In genomic region chr18:31557446-31557845, GRCh38 we compare ENCODE assay signal across 35 cellular contexts. TPM values are rescaled to one million over a fixed set of nuclear protein-coding genes. Genes with fewer than 3 reads are reported as not detected.
DNase-seq lines count a peak whose midpoint lies in the region; ATAC-seq and TF ChIP-seq lines count a peak whose summit lies in the region.
"Had no signal": no experiment of that assay in that cellular context is flagged by ENCODE, and none has a peak within 500 bp of the region (broad histone marks: within the 10 kb centered on the region; RNA-seq: fewer than 3 reads in every experiment).

No MANE protein-coding gene starts in this region.

- TF ChIP-seq RAD21 in HCT116 (IDR thresholded peaks at IDR 0.05; ENCODE audit: low read depth) (no peak), liver (IDR thresholded peaks at IDR 0.05) (peak in 1 of 2 donors; percentile 35)

- H3K4me3 ChIP-seq in HCT116 (replicated peaks in 1 of 2; ENCODE audit: low read depth in 1 of 2, low read length in 2 of 2) (no peak overlapping the region), brain microvascular endothelial cell (ENCODE audit: low read depth, low read length) (no peak overlapping the region), liver (ENCODE audit: low read depth in 1 of 3, low read length in 3 of 3) (no peak overlapping the region)
- H3K4me3 ChIP-seq in effector memory CD4-positive, alpha-beta T cell (ENCODE audit: insufficient read depth, low read depth, low read length, poor library complexity, severe bottlenecking) = no peak overlapping the region
- H3K4me3 ChIP-seq: cardiac muscle cell, SJCRH30, spleen, uterus had no signal

- no peaks in the 10 kb centered on the region for H3K79me2 ChIP-seq in HCT116 (ENCODE audit: insufficient read depth, low read length)

- H3K9me3 ChIP-seq in HCT116 (ENCODE audit: control insufficient read depth in 1 of 2, insufficient read depth in 1 of 2, low read depth in 1 of 2, low read length in 2 of 2) (no peaks in the 10 kb centered on the region), liver (ENCODE audit: control insufficient read depth in 4 of 4, low read length in 3 of 4) (no peaks in the 10 kb centered on the region)
- no peaks in the 10 kb centered on the region for H3K9me3 ChIP-seq in effector memory CD4-positive, alpha-beta T cell (ENCODE audit: control insufficient read depth, low read length)
- H3K9me3 ChIP-seq: BE2C, SJCRH30, spleen, uterus had no signal

- no peak for TF ChIP-seq POLR2A in HCT116 (IDR thresholded peaks at IDR 0.05; ENCODE audit: borderline replicate concordance, extremely low read depth, insufficient read depth, insufficient read length)

- ATAC-seq in HCT116 (peak; percentile 76), HG02973 (IDR thresholded peaks at IDR 0.05; ENCODE audit: unreplicated experiment) (no peak)
- ATAC-seq: left ventricle myocardium superior; right cardiac atrium; stimulated activated naive CD8-positive, alpha-beta T cell treated with anti-CD3 and anti-CD28 coated beads, Interleukin-15, amount 100 ng/mL, for 72 hours had no signal

- in situ Hi-C loops in brain microvascular endothelial cell (cut with HindIII; ENCODE audit: low pct_ligation_motif_present, low sequenced_read_pairs) = no loop called here

- H3K27me3 ChIP-seq in HCT116 (ENCODE audit: insufficient read depth, low read length) (no peaks in the 10 kb centered on the region), brain microvascular endothelial cell (replicated peaks) (no peaks in the 10 kb centered on the region), liver (ENCODE audit: control insufficient read depth in 4 of 4, insufficient read depth in 4 of 4, low read length in 3 of 4) (no peaks in the 10 kb centered on the region)
- no peaks in the 10 kb centered on the region for H3K27me3 ChIP-seq in effector memory CD4-positive, alpha-beta T cell (replicated peaks; ENCODE audit: control insufficient read depth, insufficient read depth, low read length, poor library complexity, severe bottlenecking)
- H3K27me3 ChIP-seq: BE2C, cardiac muscle cell, SJCRH30, uterus had no signal

- no peak overlapping the region for H3K27ac ChIP-seq in HCT116 (ENCODE audit: low read depth, low read length)
- no peak overlapping the region for H3K27ac ChIP-seq in brain microvascular endothelial cell
- no peak overlapping the region for H3K27ac ChIP-seq in liver (ENCODE audit: low read depth in 1 of 2, low read length in 2 of 2)
- H3K27ac ChIP-seq in effector memory CD4-positive, alpha-beta T cell (ENCODE audit: insufficient read depth, low read length, poor library complexity, severe bottlenecking) = no peak overlapping the region
- H3K27ac ChIP-seq: cardiac muscle cell, SJCRH30, spleen, uterus had no signal

- H3K36me3 ChIP-seq in HCT116 (ENCODE audit: control insufficient read depth in 1 of 2, insufficient read depth in 2 of 2, low read length in 2 of 2) (no peaks in the 10 kb centered on the region), brain microvascular endothelial cell (replicated peaks) (no peaks in the 10 kb centered on the region), liver (ENCODE audit: control insufficient read depth in 4 of 4, insufficient read depth in 3 of 4, low read depth in 1 of 4, low read length in 3 of 4) (no peaks in the 10 kb centered on the region)
- H3K36me3 ChIP-seq in effector memory CD4-positive, alpha-beta T cell (ENCODE audit: control insufficient read depth, insufficient read depth, low read length) = no peaks in the 10 kb centered on the region
- H3K36me3 ChIP-seq: BE2C, cardiac muscle cell, SJCRH30, spleen, uterus had no signal

- no peaks in the 10 kb centered on the region for H3K9me2 ChIP-seq in HCT116 (ENCODE audit: insufficient read depth)

- H3K4me2 ChIP-seq in HCT116 (ENCODE audit: low read length) = no peak overlapping the region

- WGBS in liver = 96% methylated on average over 3 of the region's 3 CpGs

- H3K9ac ChIP-seq in HCT116 (ENCODE audit: low read length) = no peak overlapping the region
- no peak overlapping the region for H3K9ac ChIP-seq in liver (ENCODE audit: low read depth in 1 of 2, low read length in 2 of 2)

- POLR2A ChIA-PET in HCT116 (lab: Charles Lee) = no interaction called here

- H4K20me1 ChIP-seq in HCT116 (ENCODE audit: insufficient read depth) = no peaks in the 10 kb centered on the region

- CTCF ChIA-PET in HCT116 (lab: Charles Lee) = no interaction called here

- 0 out of 6 replicates have a peak, but pooled peaks of 1 of the 3 experiments have one; percentile 24 for TF ChIP-seq CTCF in HCT116 (IDR thresholded peaks at IDR 0.05 in 2 of 3, conservative IDR thresholded peaks at IDR 0.05 in 1 of 3; ENCODE audit: borderline replicate concordance in 1 of 3, insufficient read depth in 1 of 3, low read depth in 2 of 3, low read length in 2 of 3)
- TF ChIP-seq CTCF in brain microvascular endothelial cell (IDR thresholded peaks at IDR 0.05; ENCODE audit: low read depth, low read length, missing control alignments) = peak; percentile 18
- TF ChIP-seq CTCF in liver (IDR thresholded peaks at IDR 0.05; ENCODE audit: low read depth, low read length, missing input control) = peak; percentile 6

- H3K4me1 ChIP-seq in HCT116 (ENCODE audit: control insufficient read depth in 1 of 2, insufficient read depth in 2 of 2, low read length in 2 of 2) (no peaks in the 10 kb centered on the region; a peak in 1 of 4 replicates), liver (ENCODE audit: control insufficient read depth in 4 of 4, insufficient read depth in 4 of 4, low read length in 3 of 4) (peaks cover 3 to 29% (median 21%) of the 10 kb centered on the region in 4 donors)
- no peaks in the 10 kb centered on the region for H3K4me1 ChIP-seq in effector memory CD4-positive, alpha-beta T cell (ENCODE audit: control insufficient read depth, insufficient read depth, low read length, poor library complexity, severe bottlenecking)
- H3K4me1 ChIP-seq: BE2C, SJCRH30, spleen, uterus had no signal

- intact Hi-C loops in HCT116 (cut with micrococcal nuclease) = loop anchor here (2.0 to 10.0 kb wide), 4 partner anchors 133 to 995 kb away; no protein-coding TSS in a partner anchor

- no peak overlapping the region for H2AFZ ChIP-seq in HCT116 (ENCODE audit: low read depth, low read length, poor library complexity, severe bottlenecking)

- DNase-seq in ELF-1 (ENCODE audit: low read depth, low spot score) (peak; percentile 21), HCT116 (ENCODE audit: low read depth, low spot score) (no peak), brain microvascular endothelial cell (no peak), UCSD-AML1 (lab: John Stamatoyannopoulos, UW; ENCODE audit: unreplicated experiment) (no peak)
- no peak for DNase-seq in effector memory CD4-positive, alpha-beta T cell
- DNase-seq: activated B cell treated with CpG ODN at 0.5 μM for 24 hours; activated gamma-delta T cell; activated naive CD8-positive, alpha-beta T cell treated with anti-CD3 and anti-CD28 coated beads, Interleukin-2, amount 10 ng/mL, durations not matched to agents 7 days and 5 days; activated T-cell treated with anti-CD3 and anti-CD28 coated beads, Interleukin-2, amount 50 U/mL, for 24 hours; aorta; BE2C; CD8-positive, alpha-beta memory T cell; DMS 273 treated with DMSO at 0.1 percent for 48 hours; erythroblast; HFFc6; islet precursor cell; KBM-7; left ventricle myocardium superior; MM.1S; NCI-H1930; NCI-H226; right cardiac atrium; SJCRH30; spleen; stimulated activated CD4-positive, alpha-beta T cell treated with anti-CD3 and anti-CD28 coated beads, Interleukin-2, amount 100 ng/mL, for 24 hours; stimulated activated CD8-positive, alpha-beta memory T cell treated with anti-CD3 and anti-CD28 coated beads, Interleukin-4, amount 100 ng/mL, for 48 hours; stimulated activated naive CD8-positive, alpha-beta T cell treated with anti-CD3 and anti-CD28 coated beads, Interleukin-15, amount 100 ng/mL, for 72 hours; T1000; uterus had no signal

- no TSS peak for BruUV-seq in HCT116 (replicated peaks; lab: Mats Ljungman, UMichigan)

- RAD21 ChIA-PET in HCT116 (lab: Charles Lee; ENCODE audit: low non-redundant PET in 1 of 2, low total read pairs in 2 of 2, uncharacterized antibody in 2 of 2, unreplicated experiment in 2 of 2) = no interaction called here

TF ChIP-seq in HCT116, 20 proteins besides CTCF, POLR2A, EP300 and RAD21 (continues in another document):
- TF ChIP-seq SP1 (IDR thresholded peaks at IDR 0.05; ENCODE audit: low read depth) = no peak
- TF ChIP-seq EGR1 (IDR thresholded peaks at IDR 0.05; ENCODE audit: low read depth) = no peak
- no peak for TF ChIP-seq ELF1 (IDR thresholded peaks at IDR 0.05; ENCODE audit: borderline replicate concordance, low read depth)
- no peak for TF ChIP-seq YY1 (IDR thresholded peaks at IDR 0.05; ENCODE audit: extremely low read depth, insufficient replicate concordance, low read depth, low read length)

TF ChIP-seq in liver, 16 proteins besides CTCF, POLR2A, EP300 and RAD21 (continues in another document):
- TF ChIP-seq JUND (IDR thresholded peaks at IDR 0.05) (no peak), YY1 (IDR thresholded peaks at IDR 0.05) (no peak), ATF3 (IDR thresholded peaks at IDR 0.05) (no peak), TAF1 (conservative IDR thresholded peaks at IDR 0.05) (no peak), FOXA1 (IDR thresholded peaks at IDR 0.05) (no peak), NR2F2 (IDR thresholded peaks at IDR 0.05) (no peak), HNF4G (IDR thresholded peaks at IDR 0.05) (no peak), RXRA (IDR thresholded peaks at IDR 0.05) (no peak), EGR1 (IDR thresholded peaks at IDR 0.05; ENCODE audit: low read depth in 2 of 2) (no peak), MAX (IDR thresholded peaks at IDR 0.05) (no peak), GABPA (IDR thresholded peaks at IDR 0.05 in 1 of 2, conservative IDR thresholded peaks at IDR 0.05 in 1 of 2) (no peak), HNF4A (conservative IDR thresholded peaks at IDR 0.05) (no peak)

RNA-seq across cellular contexts. Expression of gene TTR, which starts 34.2 kb away (rescaled TPM):
- 1.2 TPM for total RNA-seq in HCT116 (2021; ENCODE audit: unreplicated experiment)
- polyA plus RNA-seq in HCT116 (2012) = not detected in 2 replicates
- 100 to 1,000 TPM; 295 to 600 TPM for total RNA-seq in liver
- polyA plus RNA-seq in liver = 1,000 to 10,000 TPM; 1,251 to 4,751 TPM
- total RNA-seq: activated B cell treated with CpG ODN at 0.5 μM for 24 hours; activated naive CD8-positive, alpha-beta T cell treated with anti-CD3 and anti-CD28 coated beads, Interleukin-2, amount 10 ng/mL, durations not matched to agents 7 days and 5 days; aorta; CD8-positive, alpha-beta memory T cell; fibroblast of villous mesenchyme; G401; HFFc6; left ventricle myocardium superior; mesothelial cell of epicardium; SJCRH30; spleen; uterus had no signal
- polyA plus RNA-seq: CD8-positive, alpha-beta memory T cell had no signal

RNA-seq across cellular contexts. Expression of gene DSG2, which starts 59.5 kb away (rescaled TPM):
- 123 TPM for total RNA-seq in HCT116 (2021; ENCODE audit: unreplicated experiment)
- polyA plus RNA-seq in HCT116 (2012) = 69.2 and 81.4 TPM in 2 replicates
- 10 to 100 TPM; 11.6 to 13.9 TPM for total RNA-seq in liver
- polyA plus RNA-seq in liver = 1 to 10 TPM; 5.4 to 7.5 TPM
- total RNA-seq: activated B cell treated with CpG ODN at 0.5 μM for 24 hours, HFFc6 had no signal

Comparison
In these comparisons a context has a peak if more than half of its experiments do, and no peak if none do; other contexts are left out.
1. RNA of gene TTR, which starts 34.2 kb away (total RNA-seq): 295 to 600 TPM in liver; 1.2 TPM in HCT116 (single experiment); every median in the first group is over 100 times any median in the second.